1 cellular context compared by ENCODE assay signal in genomic region chr10:86849495-86849894, GRCh38.
A peak's percentile ranks its signal among the peaks of the same experiment; 100 is the strongest.
TF ChIP-seq lines count a peak whose summit lies in the region.

No MANE protein-coding gene starts in this region.

TF ChIP-seq in GM12878, 131 proteins besides CTCF, POLR2A, EP300 and RAD21 (continued from another document and continues in another):
- TF ChIP-seq ZBTB40 (IDR thresholded peaks at IDR 0.05; ENCODE audit: borderline replicate concordance) (no peak), HCFC1 (IDR thresholded peaks at IDR 0.05; ENCODE audit: low read length) (no peak), TCF3 (IDR thresholded peaks at IDR 0.05; ENCODE audit: borderline replicate concordance, insufficient read depth, low read depth, low read length) (no peak), IRF4 (IDR thresholded peaks at IDR 0.05; ENCODE audit: low read depth, low read length) (peak; percentile 92), RCOR1 (conservative IDR thresholded peaks at IDR 0.05; ENCODE audit: low read depth, low read length) (no peak), USF1 (IDR thresholded peaks at IDR 0.05; ENCODE audit: borderline replicate concordance, extremely low read length, insufficient read depth, low read depth, low read length) (no peak), FOS (IDR thresholded peaks at IDR 0.05; ENCODE audit: borderline replicate concordance, extremely low read depth, insufficient read length) (no peak), RFX5 (IDR thresholded peaks at IDR 0.05; ENCODE audit: low read depth, low read length) (no peak), ATF7 (IDR thresholded peaks at IDR 0.05; ENCODE audit: low read depth) (no peak), YY1 (IDR thresholded peaks at IDR 0.05; ENCODE audit: low read depth, low read length) (no peak), FOXK2 (IDR thresholded peaks at IDR 0.05) (no peak), POLR2AphosphoS5 (IDR thresholded peaks at IDR 0.05; ENCODE audit: low read length) (no peak), NFIC (IDR thresholded peaks at IDR 0.05; ENCODE audit: low read depth, low read length) (peak; percentile 98), ZNF687 (IDR thresholded peaks at IDR 0.05) (no peak), USF2 (IDR thresholded peaks at IDR 0.05; ENCODE audit: borderline replicate concordance, low read depth, low read length) (no peak), FOXM1 (IDR thresholded peaks at IDR 0.05; ENCODE audit: low read depth, low read length) (peak; percentile 93), CEBPZ (IDR thresholded peaks at IDR 0.05; ENCODE audit: low read depth, low read length) (no peak), EED (IDR thresholded peaks at IDR 0.05; ENCODE audit: low read depth) (peak; percentile 62), RUNX3 (IDR thresholded peaks at IDR 0.05; ENCODE audit: low read length) (peak; percentile 98), NBN (IDR thresholded peaks at IDR 0.05) (no peak), BHLHE40 (IDR thresholded peaks at IDR 0.05; ENCODE audit: borderline replicate concordance in 1 of 2, low read depth in 2 of 2, low read length in 1 of 2) (peak; percentile 29 to 32; a peak in 2 of 4 replicates), NFXL1 (IDR thresholded peaks at IDR 0.05; ENCODE audit: borderline replicate concordance) (no peak), HSF1 (IDR thresholded peaks at IDR 0.05; ENCODE audit: low read depth, low read length) (no peak), ZBTB11 (CRISPR knock-in tag; IDR thresholded peaks at IDR 0.05) (no peak), PAX8 (IDR thresholded peaks at IDR 0.05) (no peak), ATF2 (IDR thresholded peaks at IDR 0.05; ENCODE audit: low read length) (peak; percentile 80), BMI1 (IDR thresholded peaks at IDR 0.05; ENCODE audit: borderline replicate concordance) (0 out of 2 replicates have a peak, but pooled peaks have one; percentile 41), RBBP5 (conservative IDR thresholded peaks at IDR 0.05) (no peak), KAT2A (conservative IDR thresholded peaks at IDR 0.05; ENCODE audit: control insufficient read depth, low read depth, low read length) (no peak), ZNF217 (IDR thresholded peaks at IDR 0.05) (peak; percentile 96), SIN3A (IDR thresholded peaks at IDR 0.05; ENCODE audit: low read depth, low read length) (no peak), SKIL (IDR thresholded peaks at IDR 0.05; ENCODE audit: low read depth, poor library complexity, severe bottlenecking) (peak; percentile 75)
